ENCODE assay signal across 16 cellular contexts in genomic region chr20:25038103-25038410, GRCh38. TPM values are rescaled to one million over a fixed set of nuclear protein-coding genes. Genes with fewer than 3 reads are reported as not detected.
DNase-seq lines count a peak whose midpoint lies in the region; ATAC-seq and TF ChIP-seq lines count a peak whose summit lies in the region.
"Had no signal": no experiment of that assay in that cellular context is flagged by ENCODE, and none has a peak within 500 bp of the region (broad histone marks: within the 10 kb centered on the region; RNA-seq: fewer than 3 reads in every experiment).

No MANE protein-coding gene starts in this region.

- H3K27ac ChIP-seq in temporal lobe (ENCODE audit: low read depth, low read length): peak overlapping the region; percentile 88
- H3K27ac ChIP-seq: epithelial cell of prostate, KMS-11, right lobe of liver had no signal

- H3K27ac Mint-ChIP-seq in activated CD4-positive, alpha-beta T cell treated with anti-CD3 and anti-CD28 coated beads for 36 hours: peak overlapping the region; percentile 51
- H3K27ac Mint-ChIP-seq in brain (peak overlapping the region in 4 of 5 experiments; percentile 54 to 92 (median 74)), memory B cell (peak overlapping the region; percentile 67)

- TF ChIP-seq CTCF in brain (conservative IDR thresholded peaks at IDR 0.05): no peak

- ATAC-seq in activated CD4-positive, alpha-beta T cell treated with anti-CD3 and anti-CD28 coated beads for 36 hours: no peak
- ATAC-seq in memory B cell (ENCODE audit: low read depth): no peak
- ATAC-seq: right lobe of liver had no signal

- peaks cover 52% of the 10 kb centered on the region for H3K4me1 Mint-ChIP-seq in activated CD4-positive, alpha-beta T cell treated with anti-CD3 and anti-CD28 coated beads for 36 hours
- H3K4me1 Mint-ChIP-seq in brain (peaks cover 64% of the 10 kb centered on the region), memory B cell (peaks cover 41% of the 10 kb centered on the region)

- H3K27me3 Mint-ChIP-seq in activated CD4-positive, alpha-beta T cell treated with anti-CD3 and anti-CD28 coated beads for 36 hours: no peaks in the 10 kb centered on the region
- H3K27me3 Mint-ChIP-seq in brain: peaks cover 3% of the 10 kb centered on the region
- H3K27me3 Mint-ChIP-seq in memory B cell: no peaks in the 10 kb centered on the region

- H3K36me3 Mint-ChIP-seq in activated CD4-positive, alpha-beta T cell treated with anti-CD3 and anti-CD28 coated beads for 36 hours (ENCODE audit: low read depth): no peaks in the 10 kb centered on the region
- H3K36me3 Mint-ChIP-seq in brain: no peaks in the 10 kb centered on the region
- H3K36me3 Mint-ChIP-seq in memory B cell: peaks cover 1% of the 10 kb centered on the region

- POLR2A ChIA-PET in activated CD4-positive, alpha-beta T cell treated with anti-CD3 and anti-CD28 coated beads for 36 hours (lab: Charles Lee): no interaction called here

- intact Hi-C loops in activated CD4-positive, alpha-beta T cell treated with anti-CD3 and anti-CD28 coated beads for 36 hours (cut with DNase I, micrococcal nuclease): no loop called here

- H3K4me3 Mint-ChIP-seq in activated CD4-positive, alpha-beta T cell treated with anti-CD3 and anti-CD28 coated beads for 36 hours: no peak overlapping the region
- H3K4me3 Mint-ChIP-seq in brain: no peak overlapping the region
- no peak overlapping the region for H3K4me3 Mint-ChIP-seq in memory B cell

- no peak for DNase-seq in activated CD4-positive, alpha-beta T cell treated with anti-CD3 and anti-CD28 coated beads for 36 hours
- DNase-seq in activated CD4-positive, alpha-beta T cell treated with anti-CD3 and anti-CD28 coated beads, Interleukin-2, amount 50 U/mL, for 1 hour: no peak
- DNase-seq in memory B cell (ENCODE audit: low spot score in 2 of 2): no peak
- no peak for DNase-seq in activated gamma-delta T cell treated with Interleukin-2 at 50 U/mL for 16 hours
- no peak for DNase-seq in DMS153 treated with DMSO at 0.1 percent for 48 hours (lab: John Stamatoyannopoulos, UW; ENCODE audit: unreplicated experiment)
- DNase-seq in putamen (ENCODE audit: low spot score): no peak
- DNase-seq: activated CD4-positive, alpha-beta T cell treated with anti-CD3 and anti-CD28 coated beads for 1 hour; amygdala; H7; islet precursor cell had no signal

- CTCF ChIA-PET in activated CD4-positive, alpha-beta T cell treated with anti-CD3 and anti-CD28 coated beads for 36 hours (lab: Charles Lee): interaction anchor here (0.6 to 2.4 kb wide), 2 partner anchors 25 to 46 kb away, joined by 3 to 7 read pairs; no protein-coding TSS in a partner anchor

- no peaks in the 10 kb centered on the region for H3K9me3 Mint-ChIP-seq in activated CD4-positive, alpha-beta T cell treated with anti-CD3 and anti-CD28 coated beads for 36 hours (ENCODE audit: low read depth)
- H3K9me3 Mint-ChIP-seq in brain: no peaks in the 10 kb centered on the region
- no peaks in the 10 kb centered on the region for H3K9me3 Mint-ChIP-seq in memory B cell

RNA-seq across cellular contexts. Expression of gene ACSS1, which starts 19.9 kb away (rescaled TPM):
- total RNA-seq in activated CD4-positive, alpha-beta T cell treated with anti-CD3 and anti-CD28 coated beads for 36 hours: 10 to 100 TPM in 1 of 2 experiments, 1 to 10 TPM in 1; 8.5 to 10.7 TPM
- 12.2 TPM for polyA plus RNA-seq in brain (ENCODE audit: insufficient read depth, low read depth, low replicate concordance)
- 3.9 TPM for total RNA-seq in temporal lobe
- total RNA-seq: H7 had no signal

RNA-seq across cellular contexts. Expression of gene VSX1, which starts 43.9 kb away (rescaled TPM):
- not detected for total RNA-seq in activated CD4-positive, alpha-beta T cell treated with anti-CD3 and anti-CD28 coated beads for 36 hours
- 0.56 TPM for polyA plus RNA-seq in brain (ENCODE audit: insufficient read depth, low read depth, low replicate concordance)
- under 0.01 TPM for total RNA-seq in temporal lobe
- total RNA-seq: A172, H7 had no signal

RNA-seq across cellular contexts. Expression of gene APMAP, which starts 45.5 kb away (rescaled TPM):
- 10 to 100 TPM; 26.8 to 34.0 TPM for total RNA-seq in activated CD4-positive, alpha-beta T cell treated with anti-CD3 and anti-CD28 coated beads for 36 hours
- 88.7 TPM for polyA plus RNA-seq in brain (ENCODE audit: insufficient read depth, low read depth, low replicate concordance)
- total RNA-seq in temporal lobe: 55.3 TPM
